Comparison of ENCODE assay signal across 9 cellular contexts in the genomic region with DNA sequence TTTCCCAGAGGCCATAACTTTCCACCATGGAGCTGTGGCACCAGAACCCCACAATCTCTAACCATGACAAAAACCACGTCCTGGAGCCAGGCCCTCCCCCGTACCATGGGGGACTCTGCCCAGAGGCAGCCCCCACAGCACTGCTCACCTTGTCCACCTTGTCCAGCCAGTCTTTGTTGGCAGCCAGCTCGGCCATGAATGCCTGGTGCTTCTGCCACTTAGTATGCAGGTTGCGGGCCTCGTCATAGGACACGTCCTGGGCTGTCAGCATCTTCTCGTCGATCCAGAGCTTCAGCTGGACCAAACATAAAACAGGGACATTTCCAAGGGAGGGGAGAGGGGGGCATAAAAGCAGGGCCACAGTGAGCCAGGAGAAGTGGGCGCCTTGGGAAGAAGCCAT. TPM values are rescaled to one million over a fixed set of nuclear protein-coding genes. Genes with fewer than 3 reads are reported as not detected.
"Had no signal": no experiment of that assay in that cellular context is flagged by ENCODE, and none has a peak within 500 bp of the region (broad histone marks: within the 10 kb centered on the region; RNA-seq: fewer than 3 reads in every experiment).

No MANE protein-coding gene starts in this region.

- H3K9me3 ChIP-seq: HAP-1 had no signal

- DNase-seq: HFFc6 had no signal

- H3K27ac ChIP-seq: HL-60 had no signal

- FAIRE-seq: H1, H54, HepG2 had no signal

- H3K4me1 Mint-ChIP-seq: GM23338 had no signal

- H3K4me2 ChIP-seq: GM23338 had no signal

- H3K27me3 Mint-ChIP-seq: IgD-negative memory B cell had no signal

- H3K4me1 ChIP-seq: HAP-1 had no signal

- H3K9me3 Mint-ChIP-seq: GM23338 had no signal

- ATAC-seq: GM23338, HCT116, HepG2 had no signal

- H3K27ac Mint-ChIP-seq: GM23338, HFFc6, IgD-negative memory B cell had no signal

- H3K4me3 Mint-ChIP-seq: GM23338, HFFc6 had no signal

- H3K4me3 ChIP-seq: GM23338, HAP-1 had no signal

- H2AFZ ChIP-seq: GM23338 had no signal

RNA-seq across cellular contexts. Expression of a gene that starts 30.5 kb away (rescaled TPM):
- polyA plus RNA-seq: IgD-negative memory B cell had no signal
